23 cellular contexts compared by ENCODE assay signal in the genomic region with DNA sequence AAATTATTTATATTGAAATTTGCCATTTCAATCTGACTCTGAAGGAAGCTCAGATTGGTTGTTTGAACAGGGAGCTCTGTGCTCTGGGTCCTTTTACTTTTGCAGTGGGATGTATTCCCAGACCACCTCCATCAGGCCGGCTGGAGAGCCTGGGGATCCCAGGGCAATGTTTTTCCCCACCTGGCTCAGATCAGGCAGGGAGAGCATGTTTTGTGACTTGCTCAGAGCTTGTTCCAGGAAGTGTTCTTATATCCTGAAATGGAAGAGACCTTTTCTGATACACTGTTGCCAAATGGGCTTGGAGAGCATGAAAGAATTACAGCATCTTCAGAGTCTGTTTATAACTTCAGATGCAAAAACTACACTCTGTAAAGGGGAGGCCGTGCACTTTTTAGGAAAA. TPM values are rescaled to one million over a fixed set of nuclear protein-coding genes. Genes with fewer than 3 reads are reported as not detected.
"Had no signal": no experiment of that assay in that cellular context is flagged by ENCODE, and none has a peak within 500 bp of the region (broad histone marks: within the 10 kb centered on the region; RNA-seq: fewer than 3 reads in every experiment).

No MANE protein-coding gene starts in this region.

- H3K36me3 Mint-ChIP-seq: activated naive CD4-positive, alpha-beta T cell treated with anti-CD3 and anti-CD28 coated beads, Interleukin-2, amount 10 ng/mL, durations not matched to agents 7 days and 5 days; natural killer cell; stimulated activated memory B cell treated with anti-CD40 and anti-IgM and Interleukin-4, amounts not matched to agents 10 μg/mL and 1 μg/mL and 100 μg/mL, for 72 hours; type B pancreatic cell had no signal

- H3K27ac Mint-ChIP-seq: activated naive CD4-positive, alpha-beta T cell treated with anti-CD3 and anti-CD28 coated beads, Interleukin-2, amount 10 ng/mL, durations not matched to agents 7 days and 5 days; activated T-cell treated with anti-CD3 and anti-CD28 coated beads, Interleukin-2, amount 50 U/mL, for 72 hours; natural killer cell; stimulated activated memory B cell treated with anti-CD40 and anti-IgM and Interleukin-4, amounts not matched to agents 10 μg/mL and 1 μg/mL and 100 μg/mL, for 72 hours; T-helper 17 cell; type B pancreatic cell had no signal

- DNase-seq: activated CD4-positive, alpha-beta T cell treated with anti-CD3 and anti-CD28 coated beads for 4 hours; activated CD4-positive, alpha-beta T cell treated with anti-CD3 and anti-CD28 coated beads, Interleukin-2, amount 50 U/mL, for 48 hours; activated CD4-positive, CD25-positive, alpha-beta regulatory T cell; activated effector memory CD4-positive, alpha-beta T cell treated with anti-CD3 and anti-CD28 coated beads, Interleukin-2, amount 50 U/mL, for 16 hours; activated naive CD4-positive, alpha-beta T cell treated with anti-CD3 and anti-CD28 coated beads, Interleukin-2, amount 10 ng/mL, durations not matched to agents 7 days and 5 days; activated T-cell treated with anti-CD3 and anti-CD28 coated beads, Interleukin-2, amount 50 U/mL, for 72 hours; amygdala; effector CD4-positive, alpha-beta T cell; heart left ventricle; kidney; natural killer cell; right lobe of liver; stimulated activated CD4-positive, alpha-beta T cell treated with anti-CD3 and anti-CD28 coated beads, Interleukin-1b, Interleukin-23, amount 100 ng/mL, for 48 hours; stomach; SW 1271; T-helper 17 cell had no signal

- H3K36me3 ChIP-seq: cardiac muscle cell, heart left ventricle, right lobe of liver, stomach, vagina had no signal

- H3K4me3 ChIP-seq: cardiac muscle cell, heart left ventricle, lung, right lobe of liver, skin epidermis, stomach, vagina had no signal

- H3K9me3 ChIP-seq: heart left ventricle, right lobe of liver, stomach, vagina had no signal

- ATAC-seq: activated T-cell treated with anti-CD3 and anti-CD28 coated beads, Interleukin-2, amount 50 U/mL, for 72 hours; esophagus mucosa; heart left ventricle; natural killer cell; stimulated activated memory B cell treated with anti-CD40 and anti-IgM and Interleukin-4, amounts not matched to agents 10 μg/mL and 1 μg/mL and 100 μg/mL, for 72 hours; T-helper 17 cell had no signal

- H3K4me1 Mint-ChIP-seq: activated naive CD4-positive, alpha-beta T cell treated with anti-CD3 and anti-CD28 coated beads, Interleukin-2, amount 10 ng/mL, durations not matched to agents 7 days and 5 days; stimulated activated memory B cell treated with anti-CD40 and anti-IgM and Interleukin-4, amounts not matched to agents 10 μg/mL and 1 μg/mL and 100 μg/mL, for 72 hours had no signal

- H3K27me3 ChIP-seq: cardiac muscle cell, right lobe of liver, vagina had no signal

- H3K9me3 Mint-ChIP-seq: activated naive CD4-positive, alpha-beta T cell treated with anti-CD3 and anti-CD28 coated beads, Interleukin-2, amount 10 ng/mL, durations not matched to agents 7 days and 5 days; natural killer cell; type B pancreatic cell had no signal

- H3K4me3 Mint-ChIP-seq: activated naive CD4-positive, alpha-beta T cell treated with anti-CD3 and anti-CD28 coated beads, Interleukin-2, amount 10 ng/mL, durations not matched to agents 7 days and 5 days; activated T-cell treated with anti-CD3 and anti-CD28 coated beads, Interleukin-2, amount 50 U/mL, for 72 hours; natural killer cell; stimulated activated memory B cell treated with anti-CD40 and anti-IgM and Interleukin-4, amounts not matched to agents 10 μg/mL and 1 μg/mL and 100 μg/mL, for 72 hours; T-helper 17 cell; type B pancreatic cell had no signal

- H3K27ac ChIP-seq: cardiac muscle cell, heart left ventricle, right lobe of liver, skin epidermis, stomach, vagina had no signal

RNA-seq across cellular contexts. Expression of gene LIPG, which starts 56.0 kb away (rescaled TPM):
- total RNA-seq: T-helper 17 cell had no signal
